8 cellular contexts compared by ENCODE assay signal in genomic region chr18:46332956-46333355, GRCh38.
DNase-seq lines count a peak whose midpoint lies in the region; ATAC-seq and TF ChIP-seq lines count a peak whose summit lies in the region.

No MANE protein-coding gene starts in this region.

- no peaks in the 10 kb centered on the region for H3K9me3 ChIP-seq in CD4-positive, alpha-beta memory T cell (ENCODE audit: control insufficient read depth in 1 of 2, low read length in 2 of 2)
- H3K9me3 ChIP-seq in MM.1S (replicated peaks; ENCODE audit: insufficient read depth, low read length) = no peaks in the 10 kb centered on the region
- H3K9me3 ChIP-seq in effector memory CD4-positive, alpha-beta T cell (ENCODE audit: control insufficient read depth, low read length) = no peaks in the 10 kb centered on the region

- peaks cover 26 to 32% of the 10 kb centered on the region in 2 donors for H3K27me3 Mint-ChIP-seq in CD4-positive, alpha-beta memory T cell
- peaks cover 0 to 5% of the 10 kb centered on the region in 2 donors for H3K27me3 Mint-ChIP-seq in natural killer cell treated with Interleukin-12 subunit alpha and Interleukin-12 subunit beta and Interleukin-15 and Interleukin-18, amount 100 ng/mL, for 72 hours

- peaks cover 0 to 4% of the 10 kb centered on the region in 2 donors for H3K36me3 Mint-ChIP-seq in CD4-positive, alpha-beta memory T cell
- H3K36me3 Mint-ChIP-seq in natural killer cell treated with Interleukin-12 subunit alpha and Interleukin-12 subunit beta and Interleukin-15 and Interleukin-18, amount 100 ng/mL, for 72 hours = no peaks in the 10 kb centered on the region

- H4K20me1 ChIP-seq in MM.1S (ENCODE audit: insufficient read depth, low read length) = no peaks in the 10 kb centered on the region

- peak overlapping the region; percentile 59 to 77 (median 71) for H3K4me3 Mint-ChIP-seq in CD4-positive, alpha-beta memory T cell
- H3K4me3 Mint-ChIP-seq in natural killer cell treated with Interleukin-12 subunit alpha and Interleukin-12 subunit beta and Interleukin-15 and Interleukin-18, amount 100 ng/mL, for 72 hours = peak overlapping the region; percentile 73

- intact Hi-C loops in CD4-positive, alpha-beta memory T cell (cut with micrococcal nuclease) = no loop called here

- TF ChIP-seq CTCF in MM.1S (IDR thresholded peaks at IDR 0.05; ENCODE audit: low read length) = no peak

- peak overlapping the region; percentile 34; the same call in 1 of the 2 replicates for H2AFZ ChIP-seq in MM.1S (ENCODE audit: low read length)

- peaks cover 25% of the 10 kb centered on the region for H3K27me3 ChIP-seq in CD4-positive, alpha-beta memory T cell (ENCODE audit: insufficient read depth, low read length)
- H3K27me3 ChIP-seq in MM.1S (replicated peaks; ENCODE audit: insufficient read depth, low read length) = no peaks in the 10 kb centered on the region
- peaks cover 5% of the 10 kb centered on the region for H3K27me3 ChIP-seq in effector memory CD4-positive, alpha-beta T cell (replicated peaks; ENCODE audit: control insufficient read depth, insufficient read depth, low read length, poor library complexity, severe bottlenecking)

- no peak overlapping the region for H3K27ac ChIP-seq in CD4-positive, alpha-beta memory T cell (ENCODE audit: low read depth, low read length)
- no peak overlapping the region for H3K27ac ChIP-seq in MM.1S (ENCODE audit: low read length)
- H3K27ac ChIP-seq in effector memory CD4-positive, alpha-beta T cell (ENCODE audit: insufficient read depth, low read length, poor library complexity, severe bottlenecking) = no peak overlapping the region

- H3K4me1 Mint-ChIP-seq in CD4-positive, alpha-beta memory T cell = peaks cover 17 to 44% (median 24%) of the 10 kb centered on the region in 4 donors
- H3K4me1 Mint-ChIP-seq in natural killer cell treated with Interleukin-12 subunit alpha and Interleukin-12 subunit beta and Interleukin-15 and Interleukin-18, amount 100 ng/mL, for 72 hours (ENCODE audit: low read depth in 2 of 2) = peaks cover 44 to 52% of the 10 kb centered on the region in 2 donors

- H3K9ac ChIP-seq in MM.1S (ENCODE audit: low read length) = peak overlapping the region; percentile 37; the same call in 1 of the 2 replicates

- H3F3A ChIP-seq in MM.1S (ENCODE audit: insufficient read depth, low read length) = no peaks in the 10 kb centered on the region

- ATAC-seq in natural killer cell treated with Interleukin-12 subunit alpha and Interleukin-12 subunit beta and Interleukin-15 and Interleukin-18, amount 100 ng/mL, for 72 hours = peak; percentile 41 to 42
- ATAC-seq in GM21717 (IDR thresholded peaks at IDR 0.05; ENCODE audit: unreplicated experiment) (no peak), GM21786 (IDR thresholded peaks at IDR 0.05; ENCODE audit: unreplicated experiment) (no peak), HG02642 (IDR thresholded peaks at IDR 0.05; ENCODE audit: poor library complexity, unreplicated experiment) (no peak)

- peaks cover 16% of the 10 kb centered on the region for H3K4me1 ChIP-seq in CD4-positive, alpha-beta memory T cell (ENCODE audit: insufficient read depth, low read length)
- no peaks in the 10 kb centered on the region for H3K4me1 ChIP-seq in MM.1S (ENCODE audit: low read length)
- H3K4me1 ChIP-seq in effector memory CD4-positive, alpha-beta T cell (ENCODE audit: control insufficient read depth, insufficient read depth, low read length, poor library complexity, severe bottlenecking) = peaks cover 14% of the 10 kb centered on the region

- no peak overlapping the region for H3K27ac Mint-ChIP-seq in CD4-positive, alpha-beta memory T cell
- H3K27ac Mint-ChIP-seq in natural killer cell treated with Interleukin-12 subunit alpha and Interleukin-12 subunit beta and Interleukin-15 and Interleukin-18, amount 100 ng/mL, for 72 hours = peak overlapping the region; percentile 7 to 61

- peak overlapping the region; percentile 63 for H3K4me2 ChIP-seq in MM.1S (ENCODE audit: low read depth, low read length)

- DNase-seq in CD4-positive, alpha-beta memory T cell = no peak
- no peak for DNase-seq in MM.1S
- no peak for DNase-seq in effector memory CD4-positive, alpha-beta T cell
- DNase-seq in natural killer cell treated with Interleukin-12 subunit alpha and Interleukin-12 subunit beta and Interleukin-15 and Interleukin-18, amount 100 ng/mL, for 72 hours (ENCODE audit: low spot score) = peak; percentile 78
- DNase-seq in stimulated activated CD4-positive, alpha-beta T cell treated with anti-CD3 and anti-CD28 coated beads, Interleukin-12 subunit alpha, Interleukin-12 subunit beta, amount 100 ng/mL, for 4 hours = no peak

- no peaks in the 10 kb centered on the region for H3K9me2 ChIP-seq in MM.1S (replicated peaks; ENCODE audit: insufficient read depth, low read length)

- POLR2A ChIA-PET in CD4-positive, alpha-beta memory T cell (lab: Charles Lee; ENCODE audit: partially characterized antibody) = no interaction called here

- peaks cover 7% of the 10 kb centered on the region for H3K79me2 ChIP-seq in MM.1S (ENCODE audit: low read length)

- no peaks in the 10 kb centered on the region for H3K36me3 ChIP-seq in CD4-positive, alpha-beta memory T cell (ENCODE audit: insufficient read depth, low read length)
- H3K36me3 ChIP-seq in MM.1S (replicated peaks; ENCODE audit: insufficient read depth, low read length) = no peaks in the 10 kb centered on the region
- H3K36me3 ChIP-seq in effector memory CD4-positive, alpha-beta T cell (ENCODE audit: control insufficient read depth, insufficient read depth, low read length) = no peaks in the 10 kb centered on the region

- CTCF ChIA-PET in CD4-positive, alpha-beta memory T cell (lab: Charles Lee; ENCODE audit: partially characterized antibody) = no interaction called here

- no peak overlapping the region for H3K4me3 ChIP-seq in CD4-positive, alpha-beta memory T cell (ENCODE audit: low read length in 2 of 2)
- H3K4me3 ChIP-seq in MM.1S (ENCODE audit: low read length) = peak overlapping the region; percentile 63
- H3K4me3 ChIP-seq in effector memory CD4-positive, alpha-beta T cell (ENCODE audit: insufficient read depth, low read depth, low read length, poor library complexity, severe bottlenecking) = peak overlapping the region; percentile 42

- peaks cover 0 to 2% (median 0%) of the 10 kb centered on the region in 8 donors for H3K9me3 Mint-ChIP-seq in CD4-positive, alpha-beta memory T cell
- H3K9me3 Mint-ChIP-seq in natural killer cell treated with Interleukin-12 subunit alpha and Interleukin-12 subunit beta and Interleukin-15 and Interleukin-18, amount 100 ng/mL, for 72 hours = no peaks in the 10 kb centered on the region

Comparison
In these comparisons a context has a peak if more than half of its experiments do, and no peak if none do; other contexts are left out.
1. H3K4me3 ChIP-seq: peak in MM.1S (single experiment) and effector memory CD4-positive, alpha-beta T cell (single experiment); none in CD4-positive, alpha-beta memory T cell (0 of 2).
2. H3K27ac Mint-ChIP-seq: peak in natural killer cell treated with Interleukin-12 subunit alpha and Interleukin-12 subunit beta and Interleukin-15 and Interleukin-18, amount 100 ng/mL, for 72 hours (2 of 2); none in CD4-positive, alpha-beta memory T cell (0 of 7).
3. ATAC-seq: peak in natural killer cell treated with Interleukin-12 subunit alpha and Interleukin-12 subunit beta and Interleukin-15 and Interleukin-18, amount 100 ng/mL, for 72 hours (2 of 2); none in GM21717 (single experiment), GM21786 (single experiment) and HG02642 (single experiment).